In genomic region chr2:134582547-134582899, GRCh38 we compare ENCODE assay signal across 16 cellular contexts.
DNase-seq lines count a peak whose midpoint lies in the region; ATAC-seq and TF ChIP-seq lines count a peak whose summit lies in the region.
"Had no signal": no experiment of that assay in that cellular context is flagged by ENCODE, and none has a peak within 500 bp of the region (broad histone marks: within the 10 kb centered on the region; RNA-seq: fewer than 3 reads in every experiment).

No MANE protein-coding gene starts in this region.

- H3K9me2 ChIP-seq in hepatocyte (replicated peaks; ENCODE audit: insufficient read depth): no peaks in the 10 kb centered on the region

- H3K36me3 ChIP-seq in KOPT-K1 (ENCODE audit: insufficient read depth, low read length) (no peaks in the 10 kb centered on the region), hepatocyte (replicated peaks; ENCODE audit: insufficient read depth, low read depth) (no peaks in the 10 kb centered on the region)
- H3K36me3 ChIP-seq: BLaER1 treated with 17β-estradiol and CSF1 and Interleukin-3, amounts not matched to agents 10 nM and 100 nM; esophagus muscularis mucosa had no signal

- H3K9me3 ChIP-seq in KOPT-K1 (ENCODE audit: insufficient read depth, low read length, poor library complexity, severe bottlenecking) (no peaks in the 10 kb centered on the region), hepatocyte (ENCODE audit: low read depth) (no peaks in the 10 kb centered on the region)
- H3K9me3 ChIP-seq: BLaER1 treated with 17β-estradiol and CSF1 and Interleukin-3, amounts not matched to agents 10 nM and 100 nM; esophagus muscularis mucosa had no signal

- H4K20me1 ChIP-seq in hepatocyte (ENCODE audit: insufficient read depth, poor library complexity, severe bottlenecking): no peaks in the 10 kb centered on the region
- H4K20me1 ChIP-seq: BLaER1 treated with 17β-estradiol and CSF1 and Interleukin-3, amounts not matched to agents 10 nM and 100 nM had no signal

- no peak overlapping the region for H3K4me3 ChIP-seq in hepatocyte
- H3K4me3 ChIP-seq: BLaER1 treated with 17β-estradiol and CSF1 and Interleukin-3, amounts not matched to agents 10 nM and 100 nM; esophagus muscularis mucosa had no signal

- no peaks in the 10 kb centered on the region for H3K4me1 ChIP-seq in hepatocyte (ENCODE audit: insufficient read depth)
- H3K4me1 ChIP-seq: esophagus muscularis mucosa had no signal

- WGBS in hepatocyte (ENCODE audit: low lambda C conversion rate, missing lambda C conversion rate): 71% methylated on average over 2 of the region's 2 CpGs

- no peak for TF ChIP-seq POLR2A in GM18505 (IDR thresholded peaks at IDR 0.05; ENCODE audit: borderline replicate concordance, extremely low read depth, insufficient read depth, insufficient read length)

- DNase-seq in hepatocyte (ENCODE audit: low spot score) (peak; percentile 14), NCI-H2081 treated with DMSO at 0.1 percent for 48 hours (lab: John Stamatoyannopoulos, UW) (no peak), NCI-H69 (lab: John Stamatoyannopoulos, UW) (no peak), globus pallidus (ENCODE audit: low spot score) (no peak), GM10266 (ENCODE audit: extremely low spot score) (no peak)
- DNase-seq: activated gamma-delta T cell treated with Interleukin-2 at 50 U/mL for 16 hours, dermis blood vessel endothelial cell, left cardiac atrium, NCI-H1694, NCI-H510A had no signal

- H2AFZ ChIP-seq in hepatocyte: no peak overlapping the region

- no peak overlapping the region for H3K4me2 ChIP-seq in hepatocyte

- ATAC-seq in GM18505 (IDR thresholded peaks at IDR 0.05; ENCODE audit: unreplicated experiment): peak; percentile 49
- peak; percentile 51 for ATAC-seq in GM19395 (IDR thresholded peaks at IDR 0.05; ENCODE audit: unreplicated experiment)
- ATAC-seq: left cardiac atrium, SK-N-SH treated with all-trans-retinoic acid at 6 μM for 48 hours had no signal

- no peaks in the 10 kb centered on the region for H3K79me2 ChIP-seq in hepatocyte

- H3K27ac ChIP-seq in KOPT-K1 (ENCODE audit: low read depth, low read length, poor library complexity, severe bottlenecking): peak overlapping the region; percentile 85
- H3K27ac ChIP-seq in hepatocyte: no peak overlapping the region
- H3K27ac ChIP-seq: BLaER1 treated with 17β-estradiol and CSF1 and Interleukin-3, amounts not matched to agents 10 nM and 100 nM; esophagus muscularis mucosa had no signal

- H3K27me3 ChIP-seq in hepatocyte: no peaks in the 10 kb centered on the region
- H3K27me3 ChIP-seq: BLaER1 treated with 17β-estradiol and CSF1 and Interleukin-3, amounts not matched to agents 10 nM and 100 nM; esophagus muscularis mucosa had no signal

- TF ChIP-seq CTCF in hepatocyte (IDR thresholded peaks at IDR 0.05; ENCODE audit: poor library complexity) (no peak), GM10266 (IDR thresholded peaks at IDR 0.05; ENCODE audit: control insufficient read depth, insufficient read depth, low read depth, missing control alignments) (no peak)
